Comparison of ENCODE assay signal across 9 cellular contexts in genomic region chr17:27793168-27793905, GRCh38. TPM values are rescaled to one million over a fixed set of nuclear protein-coding genes. Genes with fewer than 3 reads are reported as not detected.
DNase-seq lines count a peak whose midpoint lies in the region; ATAC-seq and TF ChIP-seq lines count a peak whose summit lies in the region.
"Had no signal": no experiment of that assay in that cellular context is flagged by ENCODE, and none has a peak within 500 bp of the region (broad histone marks: within the 10 kb centered on the region; RNA-seq: fewer than 3 reads in every experiment).

No MANE protein-coding gene starts in this region.

- peak overlapping the region; percentile 90 for H3K18ac ChIP-seq in neuronal stem cell (ENCODE audit: low read length)

- peaks cover 0 to 4% of the 10 kb centered on the region in 2 donors for H3K4me1 ChIP-seq in neuronal stem cell (ENCODE audit: control insufficient read depth in 2 of 2, insufficient read depth in 1 of 2, low read depth in 1 of 2, low read length in 2 of 2)

- H2AK5ac ChIP-seq in neuronal stem cell (ENCODE audit: low read depth, low read length): no peak overlapping the region

- H3K4ac ChIP-seq in neuronal stem cell (ENCODE audit: low read length): no peak overlapping the region

- DNase-seq in D341Med (ENCODE audit: low spot score): peak; percentile 90
- peak; percentile 68 for DNase-seq in NCI-H69 (lab: John Stamatoyannopoulos, UW)
- DNase-seq in fibroblast of villous mesenchyme (ENCODE audit: low read depth): no peak
- peak; percentile 44 for DNase-seq in neuronal stem cell (ENCODE audit: low spot score)
- no peak for DNase-seq in pons (ENCODE audit: low spot score)
- DNase-seq in NCI-H2107 (lab: John Stamatoyannopoulos, UW): no peak

- no peak overlapping the region for H4K8ac ChIP-seq in neuronal stem cell (ENCODE audit: low read depth, low read length)

- H2BK5ac ChIP-seq in neuronal stem cell (ENCODE audit: low read length): peak overlapping the region; percentile 14

- no peaks in the 10 kb centered on the region for H3K79me1 ChIP-seq in neuronal stem cell (ENCODE audit: low read depth, low read length)

- WGBS in neuronal stem cell (ENCODE audit: extremely low coverage in 2 of 2, insufficient read length in 2 of 2, insufficient replicate concordance in 1 of 2), 2 donors: no CpG with 5 or more reads among the region's 58 CpGs

- H4K91ac ChIP-seq in neuronal stem cell (ENCODE audit: low read depth, low read length, poor library complexity): no peak overlapping the region

- H3K4me3 ChIP-seq in fibroblast of villous mesenchyme (ENCODE audit: low read depth, low read length) (peak overlapping the region; percentile 15), neuronal stem cell (ENCODE audit: low read length in 2 of 2) (peak overlapping the region; percentile 20 to 69)

- H3K9ac ChIP-seq in neuronal stem cell (ENCODE audit: low read depth, low read length, poor library complexity): peak overlapping the region; percentile 55

- H3K27me3 ChIP-seq in neuronal stem cell (ENCODE audit: control insufficient read depth in 3 of 3, insufficient read depth in 3 of 3, low read depth in 1 of 3, low read length in 3 of 3): peaks cover 0 to 72% (median 7%) of the 10 kb centered on the region in 3 experiments

- no peak overlapping the region for H2BK15ac ChIP-seq in neuronal stem cell (ENCODE audit: low read length)

- H3K36me3 ChIP-seq in neuronal stem cell (replicated peaks in 1 of 2; ENCODE audit: control insufficient read depth in 2 of 2, insufficient read depth in 2 of 2, low read length in 2 of 2): no peaks in the 10 kb centered on the region

- peak overlapping the region; percentile 44 for H3K23ac ChIP-seq in neuronal stem cell (ENCODE audit: low read depth, low read length, poor library complexity)

- peak overlapping the region; percentile 94 for H3K4me2 ChIP-seq in neuronal stem cell (ENCODE audit: insufficient read depth, low read length, poor library complexity, severe bottlenecking)

- no peak overlapping the region for H3K14ac ChIP-seq in neuronal stem cell (ENCODE audit: low read length)

- no peak for TF ChIP-seq CTCF in fibroblast of villous mesenchyme (IDR thresholded peaks at IDR 0.05; ENCODE audit: insufficient read depth, low read depth, low read length)

- no peak overlapping the region for H2BK12ac ChIP-seq in neuronal stem cell (ENCODE audit: low read length)

- ATAC-seq in HG02840 (IDR thresholded peaks at IDR 0.05; ENCODE audit: low FRiP score, unreplicated experiment) (no peak), GM21360 (IDR thresholded peaks at IDR 0.05; ENCODE audit: unreplicated experiment) (no peak)
- ATAC-seq: HCT116 had no signal

- H3K9me3 ChIP-seq in neuronal stem cell (replicated peaks in 1 of 2; ENCODE audit: control insufficient read depth in 2 of 2, insufficient read depth in 1 of 2, low read depth in 1 of 2, low read length in 2 of 2): no peaks in the 10 kb centered on the region

- H3K27ac ChIP-seq in neuronal stem cell (replicated peaks; ENCODE audit: low read length): no peak overlapping the region

- peak overlapping the region; percentile 39 for H2BK120ac ChIP-seq in neuronal stem cell (ENCODE audit: low read depth, low read length)

- H2AFZ ChIP-seq in neuronal stem cell (ENCODE audit: low read length): peak overlapping the region; percentile 84

RNA-seq across cellular contexts. Expression of gene NOS2, which starts 7.0 kb away (rescaled TPM):
- total RNA-seq in fibroblast of villous mesenchyme: not detected in 2 replicates
- polyA plus RNA-seq in neuronal stem cell (2013, experiment 1 of 2): 2.5 TPM
- 2.5 TPM for polyA plus RNA-seq in neuronal stem cell (2013, experiment 2 of 2)

Comparison
In these comparisons a context has a peak if more than half of its experiments do, and no peak if none do; other contexts are left out.
1. DNase-seq: peak in D341Med (single experiment), NCI-H69 (single experiment) and neuronal stem cell (single experiment); none in fibroblast of villous mesenchyme (single experiment), pons (single experiment) and NCI-H2107 (single experiment).